Comparison of ENCODE assay signal across 9 cellular contexts in genomic region chr7:149625947-149626392, GRCh38.
DNase-seq lines count a peak whose midpoint lies in the region; ATAC-seq and TF ChIP-seq lines count a peak whose summit lies in the region.
"Had no signal": no experiment of that assay in that cellular context is flagged by ENCODE, and none has a peak within 500 bp of the region (broad histone marks: within the 10 kb centered on the region; RNA-seq: fewer than 3 reads in every experiment).

No MANE protein-coding gene starts in this region.

- ATAC-seq in HG03439 (IDR thresholded peaks at IDR 0.05; ENCODE audit: unreplicated experiment) (no peak), HG03045 (IDR thresholded peaks at IDR 0.05; ENCODE audit: unreplicated experiment) (no peak)

- H3K4me2 ChIP-seq in mammary epithelial cell (ENCODE audit: insufficient read depth, low read depth, low read length) (peak overlapping the region; percentile 99), osteoblast (ENCODE audit: insufficient read depth, low read length) (peak overlapping the region; percentile 88)

- H3K27me3 ChIP-seq in CD4-positive, alpha-beta memory T cell (ENCODE audit: insufficient read depth, low read length), result peaks cover 4% of the 10 kb centered on the region
- H3K27me3 ChIP-seq in mammary epithelial cell (ENCODE audit: insufficient read depth, low read length), result no peaks in the 10 kb centered on the region
- H3K27me3 ChIP-seq in osteoblast (ENCODE audit: insufficient read depth, low read length), result peaks cover 6% of the 10 kb centered on the region
- H3K27me3 ChIP-seq in spleen (replicated peaks in 1 of 7), result no peaks in the 10 kb centered on the region
- H3K27me3 ChIP-seq: esophagus muscularis mucosa had no signal

- no peak for DNase-seq in CD4-positive, alpha-beta memory T cell
- DNase-seq in HFF-Myc (ENCODE audit: extremely low read depth, low read depth) (peak; percentile 20), mammary epithelial cell (peak; percentile 3), osteoblast (ENCODE audit: insufficient read length, low spot score, missing footprints) (no peak), spleen (no peak)
- DNase-seq in effector CD4-positive, alpha-beta T cell, result no peak

- TF ChIP-seq CTCF in HFF-Myc (IDR thresholded peaks at IDR 0.05; ENCODE audit: low read depth, low read length, missing control alignments), result no peak
- no peak for TF ChIP-seq CTCF in mammary epithelial cell (conservative IDR thresholded peaks at IDR 0.05 in 1 of 2, IDR thresholded peaks at IDR 0.05 in 1 of 2; ENCODE audit: extremely low read depth in 1 of 2, insufficient read depth in 1 of 2, low read depth in 1 of 2, low read length in 2 of 2)
- no peak for TF ChIP-seq CTCF in osteoblast (IDR thresholded peaks at IDR 0.05; ENCODE audit: extremely low read depth, low read depth, low read length)
- TF ChIP-seq CTCF in spleen (IDR thresholded peaks at IDR 0.05 in 8 of 11, conservative IDR thresholded peaks at IDR 0.05 in 3 of 11), result no peak

- peak overlapping the region in 3 of 7 donors; percentile 10 to 79 (median 77) for H3K27ac Mint-ChIP-seq in CD4-positive, alpha-beta memory T cell

- BruUV-seq in mammary epithelial cell (replicated peaks; lab: Mats Ljungman, UMichigan), result no TSS peak

- H3K79me2 ChIP-seq in mammary epithelial cell (ENCODE audit: insufficient read depth, low read length) (peaks cover 36% of the 10 kb centered on the region), osteoblast (ENCODE audit: insufficient read depth, low read length) (peaks cover 28% of the 10 kb centered on the region)

- in situ Hi-C loops in mammary epithelial cell (cut with MboI; ENCODE audit: low sequenced_read_pairs in 2 of 2), result no loop called here

- H3K27ac ChIP-seq in CD4-positive, alpha-beta memory T cell (ENCODE audit: low read depth, low read length), result no peak overlapping the region
- no peak overlapping the region for H3K27ac ChIP-seq in mammary epithelial cell (ENCODE audit: insufficient read depth, low read depth, low read length)
- H3K27ac ChIP-seq in osteoblast (ENCODE audit: low read depth, low read length), result no peak overlapping the region
- H3K27ac ChIP-seq in spleen, result no peak overlapping the region

- no peaks in the 10 kb centered on the region for H3K9me3 ChIP-seq in CD4-positive, alpha-beta memory T cell (ENCODE audit: control insufficient read depth in 1 of 2, low read length in 2 of 2)
- no peaks in the 10 kb centered on the region for H3K9me3 ChIP-seq in mammary epithelial cell (replicated peaks; ENCODE audit: insufficient read depth, low read length)
- H3K9me3 ChIP-seq in osteoblast (ENCODE audit: low read depth, low read length), result no peaks in the 10 kb centered on the region
- H3K9me3 ChIP-seq in spleen, result no peaks in the 10 kb centered on the region
- H3K9me3 ChIP-seq: esophagus muscularis mucosa had no signal

- peaks cover 5 to 10% of the 10 kb centered on the region in 2 donors for H3K27me3 Mint-ChIP-seq in CD4-positive, alpha-beta memory T cell

- H3K4me3 Mint-ChIP-seq in CD4-positive, alpha-beta memory T cell, result peak overlapping the region in 7 of 8 donors; percentile 42 to 85 (median 70)

- peaks cover 7 to 17% of the 10 kb centered on the region in 2 donors for H3K36me3 Mint-ChIP-seq in CD4-positive, alpha-beta memory T cell

- no peak overlapping the region for H3K9ac ChIP-seq in mammary epithelial cell (ENCODE audit: insufficient read depth, low read length)

- no peaks in the 10 kb centered on the region for H3K9me3 Mint-ChIP-seq in CD4-positive, alpha-beta memory T cell

- POLR2A ChIA-PET in CD4-positive, alpha-beta memory T cell (lab: Charles Lee; ENCODE audit: partially characterized antibody), result no interaction called here

- CTCF ChIA-PET in CD4-positive, alpha-beta memory T cell (lab: Charles Lee; ENCODE audit: partially characterized antibody), result interaction anchor here (0.6 to 3.0 kb wide), 22 partner anchors 9 to 1651 kb away, joined by 3 to 12 read pairs (median 4); no protein-coding TSS in a partner anchor
- CTCF ChIA-PET in mammary epithelial cell (lab: Charles Lee; ENCODE audit: low non-redundant PET), result interaction anchor here (0.6 to 0.8 kb wide), 2 partner anchors 66 to 696 kb away, joined by 3 to 4 read pairs; no protein-coding TSS in a partner anchor

- H3K4me3 ChIP-seq in CD4-positive, alpha-beta memory T cell (ENCODE audit: low read length in 2 of 2), result no peak overlapping the region
- H3K4me3 ChIP-seq in HFF-Myc (replicated peaks; ENCODE audit: low read depth, low read length) (peak overlapping the region; percentile 11; the same call in 1 of the 2 replicates), mammary epithelial cell (replicated peaks in 1 of 3; ENCODE audit: insufficient read depth in 1 of 3, low read depth in 2 of 3, low read length in 3 of 3) (peak overlapping the region in 1 of 3 experiments; percentile 15), osteoblast (ENCODE audit: insufficient read depth, low read length) (no peak overlapping the region), spleen (no peak overlapping the region)

- H2AFZ ChIP-seq in mammary epithelial cell (ENCODE audit: low read depth, low read length) (peak overlapping the region; percentile 88), osteoblast (ENCODE audit: low read length) (peak overlapping the region; percentile 89)

- intact Hi-C loops in CD4-positive, alpha-beta memory T cell (cut with micrococcal nuclease), result loop anchor here (2.0 to 10.0 kb wide), 3 partner anchors 45 to 481 kb away; partner anchors contain the start of gene ZNF398
- intact Hi-C loops in mammary epithelial cell (cut with micrococcal nuclease), result loop anchor here (1.0 to 10.0 kb wide), 7 partner anchors 66 to 315 kb away; partner anchors contain the start of gene ZNF746
- intact Hi-C loops in spleen (cut with DNase I; ENCODE audit: low total_unique reads), result loop anchor here (10.0 kb wide), 2 partner anchors 121 to 201 kb away; no protein-coding TSS in a partner anchor

- dilution Hi-C loops in mammary epithelial cell (cut with HindIII; ENCODE audit: low sequenced_read_pairs), result no loop called here

- 0% methylated on average over 2 of the region's 7 CpGs for WGBS in mammary epithelial cell (ENCODE audit: low coverage, missing lambda C conversion rate)
- 48 to 57% (median 53%) methylated on average over 7 of the region's 7 CpGs for WGBS in spleen, 5 donors

- H3K4me1 Mint-ChIP-seq in CD4-positive, alpha-beta memory T cell, result peaks cover 22 to 44% (median 31%) of the 10 kb centered on the region in 4 donors

- peaks cover 35% of the 10 kb centered on the region for H3K4me1 ChIP-seq in CD4-positive, alpha-beta memory T cell (ENCODE audit: insufficient read depth, low read length)
- peaks cover 19% of the 10 kb centered on the region for H3K4me1 ChIP-seq in mammary epithelial cell (ENCODE audit: insufficient read depth, low read length)
- peaks cover 18% of the 10 kb centered on the region for H3K4me1 ChIP-seq in osteoblast (ENCODE audit: insufficient read depth, low read length)
- peaks cover 20 to 46% (median 36%) of the 10 kb centered on the region in 6 donors for H3K4me1 ChIP-seq in spleen

- peaks cover 2% of the 10 kb centered on the region for H3K36me3 ChIP-seq in CD4-positive, alpha-beta memory T cell (ENCODE audit: insufficient read depth, low read length)
- H3K36me3 ChIP-seq in mammary epithelial cell (ENCODE audit: insufficient read depth, low read length) (peaks cover 2% of the 10 kb centered on the region), osteoblast (ENCODE audit: insufficient read depth, low read length) (peaks cover 6% of the 10 kb centered on the region), spleen (peaks cover 0 to 5% (median 3%) of the 10 kb centered on the region in 6 donors)

- H4K20me1 ChIP-seq in mammary epithelial cell (ENCODE audit: insufficient read depth, low read length), result no peaks in the 10 kb centered on the region
- H4K20me1 ChIP-seq in osteoblast (ENCODE audit: insufficient read depth, low read length), result peaks cover 22% of the 10 kb centered on the region

- no peak for TF ChIP-seq POLR2A in spleen (IDR thresholded peaks at IDR 0.05)

Comparison
In these comparisons a context has a peak if more than half of its experiments do, and no peak if none do; other contexts are left out.
1. DNase-seq: peak in HFF-Myc (single experiment) and mammary epithelial cell (single experiment); none in CD4-positive, alpha-beta memory T cell (0 of 5), osteoblast (single experiment), spleen (single experiment) and effector CD4-positive, alpha-beta T cell (single experiment).